ENCODE assay signal across 16 cellular contexts in the genomic region with DNA sequence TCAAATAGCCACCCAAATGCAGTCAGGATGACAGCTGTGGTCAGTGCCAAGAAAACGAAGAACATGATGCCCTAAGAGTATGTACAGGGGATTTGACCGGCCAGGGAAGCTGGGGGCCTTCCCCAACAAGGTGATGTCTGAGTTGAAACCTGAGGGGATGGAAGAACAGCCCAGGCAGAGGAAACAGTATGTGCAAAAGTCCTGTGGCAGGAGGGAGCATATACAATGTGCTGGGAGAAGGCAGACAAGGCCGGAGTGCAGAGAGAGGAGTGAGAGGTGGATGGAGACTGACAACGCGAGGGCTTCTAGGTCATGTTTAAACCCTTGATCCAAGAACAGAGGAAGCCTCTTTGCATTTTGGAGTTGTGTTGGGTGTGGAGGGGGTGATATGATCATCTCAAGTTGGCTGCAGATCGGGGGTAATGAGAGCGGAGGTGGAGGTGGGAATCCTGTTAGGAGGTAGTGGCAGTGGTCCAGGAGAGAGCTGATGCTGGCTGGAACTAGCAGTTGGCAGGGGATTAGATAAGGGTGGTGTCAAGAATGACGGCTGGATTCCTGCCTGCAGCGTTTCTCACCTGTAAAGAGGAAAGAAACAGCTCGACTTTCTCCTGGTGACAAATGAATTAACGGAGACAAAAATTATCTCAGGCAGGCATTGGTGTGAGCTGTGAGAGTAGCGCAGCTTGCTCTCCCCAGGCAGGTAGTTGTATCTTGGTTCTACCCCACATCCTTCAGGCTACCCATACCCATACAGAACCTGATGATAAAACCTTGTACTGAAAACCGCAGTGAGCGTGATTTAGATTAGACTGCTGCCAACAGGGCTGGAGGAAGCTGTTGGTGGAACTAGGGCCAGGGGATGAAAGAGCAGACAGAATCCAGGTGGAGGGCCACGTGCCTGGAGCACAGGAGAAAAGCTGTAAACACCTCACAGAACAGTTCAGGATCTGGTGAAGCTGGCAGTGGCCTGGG. TPM values are rescaled to one million over a fixed set of nuclear protein-coding genes. Genes with fewer than 3 reads are reported as not detected.
DNase-seq lines count a peak whose midpoint lies in the region; ATAC-seq and TF ChIP-seq lines count a peak whose summit lies in the region.
"Had no signal": no experiment of that assay in that cellular context is flagged by ENCODE, and none has a peak within 500 bp of the region (broad histone marks: within the 10 kb centered on the region; RNA-seq: fewer than 3 reads in every experiment).

No MANE protein-coding gene starts in this region.

- TF ChIP-seq CTCF in mammary epithelial cell (conservative IDR thresholded peaks at IDR 0.05 in 1 of 2, IDR thresholded peaks at IDR 0.05 in 1 of 2; ENCODE audit: extremely low read depth in 1 of 2, insufficient read depth in 1 of 2, low read depth in 1 of 2, low read length in 2 of 2) (no peak), MCF 10A (IDR thresholded peaks at IDR 0.05; ENCODE audit: unreplicated experiment) (no peak), nephron (IDR thresholded peaks at IDR 0.05; ENCODE audit: unreplicated experiment in 3 of 3) (no peak), gastroesophageal sphincter (IDR thresholded peaks at IDR 0.05) (no peak)

- H3K4me1 ChIP-seq in mammary epithelial cell (ENCODE audit: insufficient read depth, low read length) = peaks cover 22% of the 10 kb centered on the region
- no peaks in the 10 kb centered on the region for H3K4me1 ChIP-seq in gastroesophageal sphincter
- H3K4me1 ChIP-seq: Caco-2, HAP-1, Peyer's patch had no signal

- no peaks in the 10 kb centered on the region for H3K36me3 ChIP-seq in mammary epithelial cell (ENCODE audit: insufficient read depth, low read length)
- no peaks in the 10 kb centered on the region for H3K36me3 ChIP-seq in gastroesophageal sphincter
- H3K36me3 ChIP-seq: HAP-1, Peyer's patch had no signal

- no peak overlapping the region for H3K27ac Mint-ChIP-seq in MCF 10A (ENCODE audit: low read depth, unreplicated experiment)
- H3K27ac Mint-ChIP-seq in nephron = peak overlapping the region in 2 of 3 experiments; percentile 93 to 97
- H3K27ac Mint-ChIP-seq: CD4-positive, alpha-beta T cell had no signal

- TF ChIP-seq POLR2A in gastroesophageal sphincter (IDR thresholded peaks at IDR 0.05) = no peak

- DNase-seq in mammary epithelial cell (peak; percentile 19), MCF 10A (ENCODE audit: unreplicated experiment) (no peak), amniotic epithelial cell (ENCODE audit: low read depth) (peak; percentile 46), NOMO-1 (lab: John Stamatoyannopoulos, UW; ENCODE audit: unreplicated experiment in 2 of 2) (no peak)
- DNase-seq in activated CD4-positive, alpha-beta T cell treated with anti-CD3 and anti-CD28 coated beads, Interleukin-2, amount 50 U/mL, for 1 hour = no peak
- DNase-seq: Caco-2; CD4-positive, alpha-beta T cell; NCI-H1694 treated with DMSO at 0.1 percent for 48 hours; NCI-H524 treated with DMSO at 0.1 percent for 48 hours; Peyer's patch had no signal

- H3K36me3 Mint-ChIP-seq in MCF 10A (ENCODE audit: insufficient read depth, unreplicated experiment) = no peaks in the 10 kb centered on the region
- no peaks in the 10 kb centered on the region for H3K36me3 Mint-ChIP-seq in nephron (ENCODE audit: low read depth)

- H3K4me3 ChIP-seq in mammary epithelial cell (replicated peaks in 1 of 3; ENCODE audit: insufficient read depth in 1 of 3, low read depth in 2 of 3, low read length in 3 of 3) = no peak overlapping the region
- no peak overlapping the region for H3K4me3 ChIP-seq in gastroesophageal sphincter
- H3K4me3 ChIP-seq: A549, HAP-1, Peyer's patch had no signal

- H3K4me2 ChIP-seq in mammary epithelial cell (ENCODE audit: insufficient read depth, low read depth, low read length) = no peak overlapping the region
- H3K4me2 ChIP-seq: A549 had no signal

- no peaks in the 10 kb centered on the region for H4K20me1 ChIP-seq in mammary epithelial cell (ENCODE audit: insufficient read depth, low read length)

- 43% methylated on average over 14 of the region's 15 CpGs for WGBS in mammary epithelial cell (ENCODE audit: low coverage, missing lambda C conversion rate)
- WGBS in gastroesophageal sphincter (ENCODE audit: low coverage in 1 of 2), 2 donors = 55 to 69% methylated on average over 10 to 15 of the region's 15 CpGs

- H3K4me3 Mint-ChIP-seq in MCF 10A (ENCODE audit: unreplicated experiment) (no peak overlapping the region), nephron (peak overlapping the region in 1 of 3 experiments; percentile 22)
- H3K4me3 Mint-ChIP-seq: CD4-positive, alpha-beta T cell had no signal

- no peak for TF ChIP-seq EP300 in gastroesophageal sphincter (IDR thresholded peaks at IDR 0.05)

- no peak overlapping the region for H3K27ac ChIP-seq in mammary epithelial cell (ENCODE audit: insufficient read depth, low read depth, low read length)
- H3K27ac ChIP-seq in gastroesophageal sphincter = no peak overlapping the region
- H3K27ac ChIP-seq: A549, HL-60, Peyer's patch had no signal

- H2AFZ ChIP-seq in mammary epithelial cell (ENCODE audit: low read depth, low read length) = no peak overlapping the region

- POLR2A ChIA-PET in MCF 10A (lab: Yijun Ruan, JAX) = interaction anchor here (0.6 to 1.2 kb wide), 5 partner anchors 12 to 151 kb away, joined by 3 read pairs; no protein-coding TSS in a partner anchor

- H3K9me3 ChIP-seq in mammary epithelial cell (replicated peaks; ENCODE audit: insufficient read depth, low read length) (no peaks in the 10 kb centered on the region), gastroesophageal sphincter (no peaks in the 10 kb centered on the region)
- H3K9me3 ChIP-seq: A549, Caco-2, HAP-1, Peyer's patch had no signal

- H3K4me1 Mint-ChIP-seq in MCF 10A (ENCODE audit: insufficient read depth, unreplicated experiment) (no peaks in the 10 kb centered on the region), nephron (peaks cover 59% of the 10 kb centered on the region)

- BruUV-seq in mammary epithelial cell (replicated peaks; lab: Mats Ljungman, UMichigan) = no TSS peak
- no TSS peak for BruUV-seq in MCF 10A (replicated peaks; lab: Mats Ljungman, UMichigan)

- H3K27me3 Mint-ChIP-seq in MCF 10A (ENCODE audit: insufficient read depth, unreplicated experiment) (peaks cover 69% of the 10 kb centered on the region), nephron (ENCODE audit: low read depth) (peaks cover 28% of the 10 kb centered on the region)

- intact Hi-C loops in mammary epithelial cell (cut with micrococcal nuclease) = no loop called here
- intact Hi-C loops in MCF 10A (cut with micrococcal nuclease) = no loop called here

- CTCF ChIA-PET in mammary epithelial cell (lab: Charles Lee; ENCODE audit: low non-redundant PET) (no interaction called here), MCF 10A (lab: Yijun Ruan, JAX) (interaction anchor here (0.7 to 1.2 kb wide), 2 partner anchors 23 to 98 kb away, joined by 3 to 7 read pairs; no protein-coding TSS in a partner anchor)

- no peak overlapping the region for H3K9ac ChIP-seq in mammary epithelial cell (ENCODE audit: insufficient read depth, low read length)

- dilution Hi-C loops in mammary epithelial cell (cut with HindIII; ENCODE audit: low sequenced_read_pairs) = no loop called here

- H3K27me3 ChIP-seq in mammary epithelial cell (ENCODE audit: insufficient read depth, low read length) (no peaks in the 10 kb centered on the region), gastroesophageal sphincter (peaks cover 74% of the 10 kb centered on the region)
- H3K27me3 ChIP-seq: Peyer's patch had no signal

- no peaks in the 10 kb centered on the region for H3K79me2 ChIP-seq in mammary epithelial cell (ENCODE audit: insufficient read depth, low read length)

- no peaks in the 10 kb centered on the region for H3K9me3 Mint-ChIP-seq in MCF 10A (ENCODE audit: unreplicated experiment)
- H3K9me3 Mint-ChIP-seq in nephron = no peaks in the 10 kb centered on the region
- H3K9me3 Mint-ChIP-seq: CD4-positive, alpha-beta T cell had no signal

- ATAC-seq in gastroesophageal sphincter = no peak
- ATAC-seq: A549, Right ventricle myocardium inferior had no signal

- in situ Hi-C loops in mammary epithelial cell (cut with MboI; ENCODE audit: low sequenced_read_pairs in 2 of 2) = no loop called here

RNA-seq across cellular contexts. Expression of a gene that starts 37.2 kb away (rescaled TPM):
- total RNA-seq in mammary epithelial cell (10 to 100 TPM; 16.3 to 25.5 TPM), MCF 10A (2022) (0.22 and 0.26 TPM in 2 replicates), gastroesophageal sphincter (10 to 100 TPM; 10.6 to 21.3 (median 16.1) TPM)
- 33.5 TPM for polyA plus RNA-seq in mammary epithelial cell
- polyA minus RNA-seq in mammary epithelial cell = 17.4 TPM

RNA-seq across cellular contexts. Expression of a gene that starts 43.2 kb away (rescaled TPM):
- 100 to 1,000 TPM; 115 to 193 TPM for total RNA-seq in mammary epithelial cell
- 339 TPM for polyA plus RNA-seq in mammary epithelial cell
- polyA minus RNA-seq in mammary epithelial cell = 289 TPM
- 122 and 134 TPM in 2 replicates for total RNA-seq in MCF 10A (2022)
- 100 to 1,000 TPM in 3 of 4 donors, 10 to 100 TPM in 1; 98.7 to 108 (median 102) TPM for total RNA-seq in gastroesophageal sphincter

Comparison
In these comparisons a context has a peak if more than half of its experiments do, and no peak if none do; other contexts are left out.
1. DNase-seq: peak in mammary epithelial cell (single experiment) and amniotic epithelial cell (single experiment); none in MCF 10A (single experiment), NOMO-1 (0 of 2) and activated CD4-positive, alpha-beta T cell treated with anti-CD3 and anti-CD28 coated beads, Interleukin-2, amount 50 U/mL, for 1 hour (single experiment).